Comparison of ENCODE assay signal across 8 cellular contexts in the genomic region with DNA sequence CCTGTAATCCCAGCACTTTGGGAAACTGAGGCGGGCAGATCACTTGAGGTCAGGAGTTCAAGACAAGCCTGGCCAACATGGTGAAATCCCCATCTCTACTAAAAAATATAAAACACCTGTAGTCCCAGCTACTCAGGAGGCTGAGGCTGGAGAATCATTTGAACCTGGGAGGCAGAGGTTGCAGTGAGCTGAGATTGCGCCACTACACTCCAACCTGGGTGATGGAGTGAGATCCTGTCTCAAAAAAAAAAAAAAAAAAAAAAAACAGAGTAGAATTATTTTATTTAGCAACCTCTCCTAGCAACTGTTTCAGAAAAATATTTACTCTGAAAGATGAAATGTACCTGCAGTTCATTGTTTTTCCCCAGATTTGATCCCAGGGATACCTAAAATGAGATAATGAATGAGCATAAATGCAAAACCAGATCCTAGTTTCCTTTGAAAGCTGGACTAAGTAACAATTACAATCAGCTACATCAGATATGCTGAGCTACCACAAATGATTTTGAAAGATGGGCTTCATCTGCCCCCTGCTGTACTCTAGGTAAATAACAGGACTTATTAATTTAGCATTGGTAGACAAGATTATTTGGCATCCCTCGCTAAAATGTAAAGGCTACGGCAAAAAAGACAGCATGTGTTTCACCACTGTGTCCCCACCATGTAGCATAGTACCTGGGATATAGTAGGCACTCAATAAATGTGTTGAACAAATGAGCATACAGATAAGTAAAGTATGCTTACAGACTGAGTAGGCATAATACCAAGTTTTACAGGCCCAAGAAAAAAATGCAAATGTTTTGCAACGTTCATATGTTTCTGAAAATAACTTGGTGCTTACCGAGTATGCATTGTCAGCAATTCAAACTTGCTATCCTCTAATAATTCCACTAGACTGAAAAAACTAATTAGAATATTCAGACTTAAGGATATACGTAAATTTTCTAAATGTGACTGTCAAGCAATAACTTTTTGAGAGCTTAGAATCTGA.
DNase-seq lines count a peak whose midpoint lies in the region; ATAC-seq, FAIRE-seq and TF ChIP-seq lines count a peak whose summit lies in the region.

No MANE protein-coding gene starts in this region.

- H3K36me3 ChIP-seq in pancreas, result no peaks in the 10 kb centered on the region

- TF ChIP-seq CTCF in VCaP (conservative IDR thresholded peaks at IDR 0.05), result peak; percentile 73
- peak; percentile 87 for TF ChIP-seq CTCF in foreskin keratinocyte (conservative IDR thresholded peaks at IDR 0.05)
- peak in 2 of 4 donors; percentile 25 to 41 for TF ChIP-seq CTCF in pancreas (IDR thresholded peaks at IDR 0.05)

- ATAC-seq in foreskin keratinocyte (peak; percentile 59), pancreas (peak in 3 of 4 donors; percentile 75 to 94 (median 85)), GM21515 (IDR thresholded peaks at IDR 0.05; ENCODE audit: unreplicated experiment) (no peak), HG02840 (IDR thresholded peaks at IDR 0.05; ENCODE audit: low FRiP score, unreplicated experiment) (no peak)

- no peaks in the 10 kb centered on the region for H3K4me1 ChIP-seq in foreskin keratinocyte
- H3K4me1 ChIP-seq in pancreas, result no peaks in the 10 kb centered on the region

- FAIRE-seq in pancreas (lab: Jason Lieb, UNC), result peak; percentile 83

- DNase-seq in CMK (ENCODE audit: low read depth), result peak; percentile 14
- DNase-seq in H4 (ENCODE audit: low spot score), result peak; percentile 85
- DNase-seq in NCI-H2196 (lab: John Stamatoyannopoulos, UW; ENCODE audit: unreplicated experiment), result peak; percentile 38
- peak; percentile 26 to 63 for DNase-seq in foreskin keratinocyte
- DNase-seq in pancreas, result peak in 2 of 6 donors; percentile 6 to 14

- WGBS in pancreas, 2 donors, result 46 to 51% methylated on average over 7 of the region's 7 CpGs

- intact Hi-C loops in pancreas (cut with DNase I), result loop anchor here in 1 of 3 donors (10.0 kb wide), 1 partner anchor 290 kb away; no protein-coding TSS in a partner anchor

- no peaks in the 10 kb centered on the region for H3K27me3 ChIP-seq in foreskin keratinocyte
- H3K27me3 ChIP-seq in pancreas, result peaks cover 0 to 4% (median 0%) of the 10 kb centered on the region in 4 donors

- H3K4me3 ChIP-seq in pancreas, result no peak overlapping the region

- no peaks in the 10 kb centered on the region for H3K9me3 ChIP-seq in pancreas

- H3K27ac ChIP-seq in VCaP (peak overlapping the region; percentile 49), foreskin keratinocyte (no peak overlapping the region), pancreas (no peak overlapping the region)

Comparison
In these comparisons a context has a peak if more than half of its experiments do, and no peak if none do; other contexts are left out.
1. ATAC-seq: peak in foreskin keratinocyte (single experiment) and pancreas (3 of 4); none in GM21515 (single experiment) and HG02840 (single experiment).